Comparison of ENCODE assay signal across 8 cellular contexts in genomic region chr6:15246217-15247211, GRCh38. TPM values are rescaled to one million over a fixed set of nuclear protein-coding genes. Genes with fewer than 3 reads are reported as not detected.
DNase-seq lines count a peak whose midpoint lies in the region; ATAC-seq and TF ChIP-seq lines count a peak whose summit lies in the region.

No MANE protein-coding gene starts in this region.

- peak overlapping the region; percentile 75 for H2AFZ ChIP-seq in SK-N-SH (ENCODE audit: low read depth)

- 1% methylated on average over 24 of the region's 24 CpGs for WGBS in SK-N-SH (ENCODE audit: low lambda C conversion rate)

- peaks cover 48% of the 10 kb centered on the region for H3K36me3 Mint-ChIP-seq in effector memory CD8-positive, alpha-beta T cell (ENCODE audit: insufficient read depth)
- no peaks in the 10 kb centered on the region for H3K36me3 Mint-ChIP-seq in neural crest cell (ENCODE audit: low read depth)

- no peaks in the 10 kb centered on the region for H3K9me3 Mint-ChIP-seq in effector memory CD8-positive, alpha-beta T cell
- no peaks in the 10 kb centered on the region for H3K9me3 Mint-ChIP-seq in neural crest cell

- peak overlapping the region; percentile 90 to 97 for H3K27ac Mint-ChIP-seq in effector memory CD8-positive, alpha-beta T cell
- peak overlapping the region; percentile 94 for H3K27ac Mint-ChIP-seq in neural crest cell (ENCODE audit: unreplicated experiment)

- DNase-seq in SK-N-SH = no peak
- DNase-seq in T-helper 1 cell = peak in 3 of 5 donors; percentile 17 to 22 (median 19)
- DNase-seq in effector memory CD8-positive, alpha-beta T cell = peak; percentile 15 to 24 (median 22)
- no peak for DNase-seq in neural crest cell (ENCODE audit: low read depth, low spot score)
- no peak for DNase-seq in cortex of kidney (lab: John Stamatoyannopoulos, UW)

- H3K9ac ChIP-seq in SK-N-SH = peak overlapping the region; percentile 68

- peak overlapping the region; percentile 67 to 99 for H3K4me3 ChIP-seq in SK-N-SH (ENCODE audit: low read depth in 2 of 2, low read length in 1 of 2)

- no peaks in the 10 kb centered on the region for H3K27me3 Mint-ChIP-seq in effector memory CD8-positive, alpha-beta T cell
- peaks cover 6% of the 10 kb centered on the region for H3K27me3 Mint-ChIP-seq in neural crest cell (ENCODE audit: low read depth)

- peak overlapping the region; percentile 88 for H3K4me2 ChIP-seq in SK-N-SH

- ATAC-seq in SK-N-SH treated with all-trans-retinoic acid at 6 μM for 48 hours = no peak
- no peak for ATAC-seq in effector memory CD8-positive, alpha-beta T cell (replicated peaks)
- ATAC-seq in HG03378 (IDR thresholded peaks at IDR 0.05; ENCODE audit: unreplicated experiment) = no peak
- no peak for ATAC-seq in HG02571 (IDR thresholded peaks at IDR 0.05; ENCODE audit: unreplicated experiment)

- H3K4me3 Mint-ChIP-seq in effector memory CD8-positive, alpha-beta T cell = peak overlapping the region; percentile 96 to 97
- H3K4me3 Mint-ChIP-seq in neural crest cell = peak overlapping the region; percentile 100

- H3K9me3 ChIP-seq in SK-N-SH = 0 out of 2 replicates have a peak, but pooled peaks cover 4% of the 10 kb centered on the region

- no peaks in the 10 kb centered on the region for H3K27me3 ChIP-seq in SK-N-SH (ENCODE audit: insufficient read depth)

- CTCF ChIA-PET in SK-N-SH (lab: Yijun Ruan, JAX) = interaction anchor here (0.6 to 1.5 kb wide), 2 partner anchors 101 to 142 kb away, joined by 3 read pairs; no protein-coding TSS in a partner anchor

- H3K79me2 ChIP-seq in SK-N-SH (ENCODE audit: insufficient read depth) = peaks cover 41% of the 10 kb centered on the region

- peaks cover 4 to 7% of the 10 kb centered on the region in 2 experiments; a peak in 2 of 4 replicates for H3K4me1 ChIP-seq in SK-N-SH (ENCODE audit: control insufficient read depth in 1 of 2, insufficient read depth in 2 of 2, low read depth in 1 of 2, low read length in 1 of 2)

- H3K27ac ChIP-seq in SK-N-SH (ENCODE audit: low read depth in 2 of 2, low read length in 1 of 2) = peak overlapping the region; percentile 85 to 95

- H3K4me1 Mint-ChIP-seq in effector memory CD8-positive, alpha-beta T cell (ENCODE audit: low read depth in 2 of 2) = peaks cover 29 to 44% of the 10 kb centered on the region in 2 donors
- H3K4me1 Mint-ChIP-seq in neural crest cell = peaks cover 47% of the 10 kb centered on the region

- TF ChIP-seq CTCF in SK-N-SH (IDR thresholded peaks at IDR 0.05) = no peak
- no peak for TF ChIP-seq CTCF in neural crest cell (conservative IDR thresholded peaks at IDR 0.05)

- no peak for TF ChIP-seq EP300 in SK-N-SH (IDR thresholded peaks at IDR 0.05; ENCODE audit: borderline replicate concordance in 1 of 2, low read depth in 1 of 2, low read length in 1 of 2)

- TF ChIP-seq RAD21 in SK-N-SH (IDR thresholded peaks at IDR 0.05; ENCODE audit: low read length) = no peak

- H3F3A ChIP-seq in SK-N-SH (replicated peaks; ENCODE audit: insufficient read depth) = peaks cover 7% of the 10 kb centered on the region

- H4K20me1 ChIP-seq in SK-N-SH (ENCODE audit: insufficient read depth) = no peaks in the 10 kb centered on the region; the same call in 1 of the 2 replicates

- H3K36me3 ChIP-seq in SK-N-SH (replicated peaks in 1 of 2; ENCODE audit: control insufficient read depth in 1 of 2, insufficient read depth in 2 of 2, low read length in 1 of 2) = no peaks in the 10 kb centered on the region

- POLR2A ChIA-PET in SK-N-SH (lab: Yijun Ruan, JAX) = interaction anchor here (0.8 kb wide), 2 partner anchors 416 to 1036 kb away, joined by 3 read pairs; partner anchors contain the start of gene DTNBP1

- no peaks in the 10 kb centered on the region for H3K9me2 ChIP-seq in SK-N-SH

TF ChIP-seq in SK-N-SH, 30 proteins besides CTCF, POLR2A, EP300 and RAD21:
- TF ChIP-seq MEF2A (IDR thresholded peaks at IDR 0.05; ENCODE audit: borderline replicate concordance, low read depth) (no peak), GATA2 (CRISPR knock-in tag; IDR thresholded peaks at IDR 0.05) (peak; percentile 17; the same call in 1 of the 2 replicates), NFIC (IDR thresholded peaks at IDR 0.05; ENCODE audit: borderline replicate concordance) (no peak)

TF ChIP-seq in SK-N-SH treated with all-trans-retinoic acid at 6 μM for 48 hours, 23 proteins besides CTCF, POLR2A, EP300 and RAD21:
- no peak for TF ChIP-seq ZFP3 (CRISPR knock-in tag; IDR thresholded peaks at IDR 0.05)
- TF ChIP-seq CREB5 (CRISPR knock-in tag; IDR thresholded peaks at IDR 0.05; ENCODE audit: low read depth) = no peak
- no peak for TF ChIP-seq ZNF8 (CRISPR knock-in tag; IDR thresholded peaks at IDR 0.05)
- no peak for TF ChIP-seq CSDC2 (CRISPR knock-in tag; IDR thresholded peaks at IDR 0.05)
- no peak for TF ChIP-seq ISL1 (CRISPR knock-in tag; IDR thresholded peaks at IDR 0.05)
- no peak for TF ChIP-seq TCF4 (CRISPR knock-in tag; IDR thresholded peaks at IDR 0.05; ENCODE audit: borderline replicate concordance)

RNA-seq across cellular contexts. Expression of gene JARID2, which starts 0.6 kb away (rescaled TPM):
- polyA plus RNA-seq in SK-N-SH (2012; rRNA removed) = 3.4 and 3.7 TPM in 2 replicates
- polyA plus RNA-seq in SK-N-SH (2012; cell fraction: cytosol; rRNA removed) = 2.5 and 2.8 TPM in 2 replicates
- 6.3 and 6.7 TPM in 2 replicates for polyA plus RNA-seq in SK-N-SH (2012; cell fraction: nucleus; rRNA removed)
- total RNA-seq in neural crest cell = 33.9 and 34.5 TPM in 2 replicates

Comparison
In these comparisons a context has a peak if more than half of its experiments do, and no peak if none do; other contexts are left out.
1. DNase-seq: peak in T-helper 1 cell (3 of 5) and effector memory CD8-positive, alpha-beta T cell (3 of 3); none in SK-N-SH (single experiment), neural crest cell (single experiment) and cortex of kidney (single experiment).